1 cellular context compared by ENCODE assay signal in the genomic region with DNA sequence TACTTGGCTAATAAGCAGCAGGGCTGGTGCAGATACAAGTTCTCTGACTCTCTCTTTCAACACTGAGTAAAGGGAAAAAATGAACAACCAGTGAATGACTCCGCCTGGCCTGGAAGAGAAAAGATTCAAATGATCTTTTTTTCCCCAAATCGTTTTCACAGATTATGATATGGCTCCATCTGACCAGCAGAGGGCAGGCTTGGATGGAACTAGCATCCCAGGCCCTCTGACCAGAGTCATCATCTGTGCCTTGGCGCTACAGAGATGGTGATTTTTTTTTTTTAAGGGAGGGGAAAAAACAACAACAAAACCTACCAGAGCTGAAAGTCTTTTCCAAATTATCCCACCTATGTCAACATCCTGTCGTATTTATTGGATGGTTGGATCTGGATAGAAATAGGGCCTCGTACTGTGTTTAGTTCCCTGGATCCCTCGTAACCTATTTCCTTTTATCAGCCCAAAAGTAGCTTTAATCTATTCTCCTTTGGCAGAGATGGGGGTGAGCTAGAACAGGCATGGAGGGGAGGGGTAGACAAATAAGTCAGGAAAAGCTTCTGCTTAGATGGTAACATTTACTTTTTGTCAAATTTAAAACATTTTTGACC.
A peak's percentile ranks its signal among the peaks of the same experiment; 100 is the strongest.
TF ChIP-seq lines count a peak whose summit lies in the region.

No MANE protein-coding gene starts in this region.

TF ChIP-seq in K562, 482 proteins besides CTCF, POLR2A, EP300 and RAD21 (continued from another document and continues in another):
- TF ChIP-seq, protein P1, sequence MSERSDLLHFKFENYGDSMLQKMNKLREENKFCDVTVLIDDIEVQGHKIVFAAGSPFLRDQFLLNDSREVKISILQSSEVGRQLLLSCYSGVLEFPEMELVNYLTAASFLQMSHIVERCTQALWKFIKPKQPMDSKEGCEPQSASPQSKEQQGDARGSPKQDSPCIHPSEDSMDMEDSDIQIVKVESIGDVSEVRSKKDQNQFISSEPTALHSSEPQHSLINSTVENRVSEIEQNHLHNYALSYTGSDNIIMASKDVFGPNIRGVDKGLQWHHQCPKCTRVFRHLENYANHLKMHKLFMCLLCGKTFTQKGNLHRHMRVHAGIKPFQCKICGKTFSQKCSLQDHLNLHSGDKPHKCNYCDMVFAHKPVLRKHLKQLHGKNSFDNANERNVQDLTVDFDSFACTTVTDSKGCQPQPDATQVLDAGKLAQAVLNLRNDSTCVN (CRISPR knock-in tag; IDR thresholded peaks at IDR 0.05): no peak
- TF ChIP-seq GABPB1 (CRISPR knock-in tag; IDR thresholded peaks at IDR 0.05): no peak
- no peak for TF ChIP-seq ZC3H8 (IDR thresholded peaks at IDR 0.05)
- TF ChIP-seq HMGN3 (IDR thresholded peaks at IDR 0.05; ENCODE audit: borderline replicate concordance, extremely low read depth, insufficient read length, low read depth, low read length): no peak
- TF ChIP-seq MCM7 (IDR thresholded peaks at IDR 0.05): no peak
- TF ChIP-seq ETV6 (IDR thresholded peaks at IDR 0.05; ENCODE audit: borderline replicate concordance in 1 of 2, low read depth in 2 of 2, low read length in 1 of 2): no peak
- TF ChIP-seq ETV6 (CRISPR knock-in tag; IDR thresholded peaks at IDR 0.05; ENCODE audit: borderline replicate concordance): no peak
- TF ChIP-seq TARDBP (IDR thresholded peaks at IDR 0.05): no peak
- TF ChIP-seq CEBPG (CRISPR knock-in tag; IDR thresholded peaks at IDR 0.05): no peak
- no peak for TF ChIP-seq CEBPG (tag; conservative IDR thresholded peaks at IDR 0.05 in 1 of 2, IDR thresholded peaks at IDR 0.05 in 1 of 2)
- TF ChIP-seq STAT6 (CRISPR knock-in tag; IDR thresholded peaks at IDR 0.05): no peak
- TF ChIP-seq HDAC3 (IDR thresholded peaks at IDR 0.05; ENCODE audit: borderline replicate concordance, partially characterized antibody): no peak
- no peak for TF ChIP-seq NELFE (IDR thresholded peaks at IDR 0.05; ENCODE audit: insufficient read depth, insufficient read length)
- no peak for TF ChIP-seq NR2C1 (IDR thresholded peaks at IDR 0.05)
- no peak for TF ChIP-seq NR2C1 (tag; IDR thresholded peaks at IDR 0.05)
- TF ChIP-seq SMAD2 (IDR thresholded peaks at IDR 0.05; ENCODE audit: low read depth, low read length): no peak
- TF ChIP-seq EHMT2 (IDR thresholded peaks at IDR 0.05): no peak
- TF ChIP-seq POLR2AphosphoS5 (IDR thresholded peaks at IDR 0.05; ENCODE audit: control insufficient read depth, insufficient read depth, low read depth, low read length): no peak
- TF ChIP-seq SFPQ (IDR thresholded peaks at IDR 0.05; ENCODE audit: low read depth, low read length): no peak
- TF ChIP-seq ARNT (IDR thresholded peaks at IDR 0.05): 0 out of 4 replicates have a peak, but pooled peaks of 1 of the 2 experiments have one; percentile 30
- TF ChIP-seq, protein P2, sequence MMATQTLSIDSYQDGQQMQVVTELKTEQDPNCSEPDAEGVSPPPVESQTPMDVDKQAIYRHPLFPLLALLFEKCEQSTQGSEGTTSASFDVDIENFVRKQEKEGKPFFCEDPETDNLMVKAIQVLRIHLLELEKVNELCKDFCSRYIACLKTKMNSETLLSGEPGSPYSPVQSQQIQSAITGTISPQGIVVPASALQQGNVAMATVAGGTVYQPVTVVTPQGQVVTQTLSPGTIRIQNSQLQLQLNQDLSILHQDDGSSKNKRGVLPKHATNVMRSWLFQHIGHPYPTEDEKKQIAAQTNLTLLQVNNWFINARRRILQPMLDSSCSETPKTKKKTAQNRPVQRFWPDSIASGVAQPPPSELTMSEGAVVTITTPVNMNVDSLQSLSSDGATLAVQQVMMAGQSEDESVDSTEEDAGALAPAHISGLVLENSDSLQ (IDR thresholded peaks at IDR 0.05): no peak
- no peak for TF ChIP-seq SP1 (CRISPR knock-in tag; IDR thresholded peaks at IDR 0.05)
- TF ChIP-seq ZNF165 (CRISPR knock-in tag; IDR thresholded peaks at IDR 0.05; ENCODE audit: borderline replicate concordance): no peak
- TF ChIP-seq TCF3 (CRISPR knock-in tag; IDR thresholded peaks at IDR 0.05): no peak
- no peak for TF ChIP-seq SRSF1 (IDR thresholded peaks at IDR 0.05; ENCODE audit: low read depth, low read length)
- TF ChIP-seq ZNF140 (CRISPR knock-in tag; IDR thresholded peaks at IDR 0.05): no peak
- TF ChIP-seq ZNF133 (CRISPR knock-in tag; IDR thresholded peaks at IDR 0.05): no peak
- TF ChIP-seq FOXA1 (IDR thresholded peaks at IDR 0.05; ENCODE audit: borderline replicate concordance): no peak
- no peak for TF ChIP-seq MEF2D (tag; conservative IDR thresholded peaks at IDR 0.05; ENCODE audit: low read depth)
- 0 out of 4 replicates have a peak, but pooled peaks of 1 of the 2 experiments have one; percentile 14 for TF ChIP-seq FOXK2 (conservative IDR thresholded peaks at IDR 0.05 in 1 of 2, IDR thresholded peaks at IDR 0.05 in 1 of 2; ENCODE audit: low read depth in 2 of 2)
- no peak for TF ChIP-seq ZC3H11A (IDR thresholded peaks at IDR 0.05; ENCODE audit: low read depth, low read length)
- no peak for TF ChIP-seq PML (IDR thresholded peaks at IDR 0.05; ENCODE audit: low read length)
- no peak for TF ChIP-seq MYNN (IDR thresholded peaks at IDR 0.05)
- TF ChIP-seq MYNN (CRISPR knock-in tag; IDR thresholded peaks at IDR 0.05): no peak
- TF ChIP-seq SMARCA4 (IDR thresholded peaks at IDR 0.05): no peak
- TF ChIP-seq CHD2 (IDR thresholded peaks at IDR 0.05; ENCODE audit: low read depth, low read length): no peak
- TF ChIP-seq, protein P3, sequence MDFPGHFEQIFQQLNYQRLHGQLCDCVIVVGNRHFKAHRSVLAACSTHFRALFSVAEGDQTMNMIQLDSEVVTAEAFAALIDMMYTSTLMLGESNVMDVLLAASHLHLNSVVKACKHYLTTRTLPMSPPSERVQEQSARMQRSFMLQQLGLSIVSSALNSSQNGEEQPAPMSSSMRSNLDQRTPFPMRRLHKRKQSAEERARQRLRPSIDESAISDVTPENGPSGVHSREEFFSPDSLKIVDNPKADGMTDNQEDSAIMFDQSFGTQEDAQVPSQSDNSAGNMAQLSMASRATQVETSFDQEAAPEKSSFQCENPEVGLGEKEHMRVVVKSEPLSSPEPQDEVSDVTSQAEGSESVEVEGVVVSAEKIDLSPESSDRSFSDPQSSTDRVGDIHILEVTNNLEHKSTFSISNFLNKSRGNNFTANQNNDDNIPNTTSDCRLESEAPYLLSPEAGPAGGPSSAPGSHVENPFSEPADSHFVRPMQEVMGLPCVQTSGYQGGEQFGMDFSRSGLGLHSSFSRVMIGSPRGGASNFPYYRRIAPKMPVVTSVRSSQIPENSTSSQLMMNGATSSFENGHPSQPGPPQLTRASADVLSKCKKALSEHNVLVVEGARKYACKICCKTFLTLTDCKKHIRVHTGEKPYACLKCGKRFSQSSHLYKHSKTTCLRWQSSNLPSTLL (IDR thresholded peaks at IDR 0.05): no peak
- TF ChIP-seq, protein P4, sequence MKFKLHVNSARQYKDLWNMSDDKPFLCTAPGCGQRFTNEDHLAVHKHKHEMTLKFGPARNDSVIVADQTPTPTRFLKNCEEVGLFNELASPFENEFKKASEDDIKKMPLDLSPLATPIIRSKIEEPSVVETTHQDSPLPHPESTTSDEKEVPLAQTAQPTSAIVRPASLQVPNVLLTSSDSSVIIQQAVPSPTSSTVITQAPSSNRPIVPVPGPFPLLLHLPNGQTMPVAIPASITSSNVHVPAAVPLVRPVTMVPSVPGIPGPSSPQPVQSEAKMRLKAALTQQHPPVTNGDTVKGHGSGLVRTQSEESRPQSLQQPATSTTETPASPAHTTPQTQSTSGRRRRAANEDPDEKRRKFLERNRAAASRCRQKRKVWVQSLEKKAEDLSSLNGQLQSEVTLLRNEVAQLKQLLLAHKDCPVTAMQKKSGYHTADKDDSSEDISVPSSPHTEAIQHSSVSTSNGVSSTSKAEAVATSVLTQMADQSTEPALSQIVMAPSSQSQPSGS (CRISPR knock-in tag; IDR thresholded peaks at IDR 0.05): no peak
- TF ChIP-seq SPI1 (IDR thresholded peaks at IDR 0.05; ENCODE audit: borderline replicate concordance, low read depth, low read length): no peak
- no peak for TF ChIP-seq YY1 (IDR thresholded peaks at IDR 0.05; ENCODE audit: borderline replicate concordance in 1 of 3, control insufficient read depth in 1 of 3, extremely low read depth in 1 of 3, insufficient read depth in 3 of 3, insufficient read length in 1 of 3, insufficient replicate concordance in 2 of 3, low read depth in 1 of 3, low read length in 2 of 3)
- TF ChIP-seq RCOR1 (IDR thresholded peaks at IDR 0.05; ENCODE audit: borderline replicate concordance in 1 of 2, low read depth in 2 of 2, low read length in 2 of 2): peak in 1 of 2 experiments; percentile 60; a peak in 1 of 4 replicates
- TF ChIP-seq, protein P5, sequence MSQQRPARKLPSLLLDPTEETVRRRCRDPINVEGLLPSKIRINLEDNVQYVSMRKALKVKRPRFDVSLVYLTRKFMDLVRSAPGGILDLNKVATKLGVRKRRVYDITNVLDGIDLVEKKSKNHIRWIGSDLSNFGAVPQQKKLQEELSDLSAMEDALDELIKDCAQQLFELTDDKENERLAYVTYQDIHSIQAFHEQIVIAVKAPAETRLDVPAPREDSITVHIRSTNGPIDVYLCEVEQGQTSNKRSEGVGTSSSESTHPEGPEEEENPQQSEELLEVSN (IDR thresholded peaks at IDR 0.05; ENCODE audit: borderline replicate concordance in 1 of 2, extremely low read depth in 1 of 2, insufficient read depth in 1 of 2, insufficient read length in 1 of 2, low read depth in 1 of 2, low read length in 1 of 2, poor library complexity in 1 of 2, severe bottlenecking in 1 of 2): no peak
- TF ChIP-seq CTBP1 (IDR thresholded peaks at IDR 0.05; ENCODE audit: borderline replicate concordance): 0 out of 2 replicates have a peak, but pooled peaks have one; percentile 44
- no peak for TF ChIP-seq PTRF (tag; IDR thresholded peaks at IDR 0.05)
- no peak for TF ChIP-seq CXXC5 (CRISPR knock-in tag; IDR thresholded peaks at IDR 0.05)
- TF ChIP-seq FOXA3 (CRISPR knock-in tag; conservative IDR thresholded peaks at IDR 0.05 in 1 of 2, IDR thresholded peaks at IDR 0.05 in 1 of 2): no peak
- no peak for TF ChIP-seq ESRRA (IDR thresholded peaks at IDR 0.05; ENCODE audit: borderline replicate concordance, low read depth)
- no peak for TF ChIP-seq ELK3 (CRISPR knock-in tag; IDR thresholded peaks at IDR 0.05)
- TF ChIP-seq HDAC1 (IDR thresholded peaks at IDR 0.05): no peak
- TF ChIP-seq, protein P6, sequence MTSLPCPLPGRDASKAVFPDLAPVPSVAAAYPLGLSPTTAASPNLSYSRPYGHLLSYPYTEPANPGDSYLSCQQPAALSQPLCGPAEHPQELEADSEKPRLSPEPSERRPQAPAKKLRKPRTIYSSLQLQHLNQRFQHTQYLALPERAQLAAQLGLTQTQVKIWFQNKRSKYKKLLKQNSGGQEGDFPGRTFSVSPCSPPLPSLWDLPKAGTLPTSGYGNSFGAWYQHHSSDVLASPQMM (CRISPR knock-in tag; IDR thresholded peaks at IDR 0.05): no peak
- no peak for TF ChIP-seq KDM1A (IDR thresholded peaks at IDR 0.05)
- TF ChIP-seq ZNF384 (IDR thresholded peaks at IDR 0.05; ENCODE audit: low read depth, low read length): peak; percentile 91
- TF ChIP-seq ZKSCAN3 (CRISPR knock-in tag; IDR thresholded peaks at IDR 0.05): no peak
- no peak for TF ChIP-seq ETS1 (conservative IDR thresholded peaks at IDR 0.05; ENCODE audit: control insufficient read depth, low read depth, low read length)
- TF ChIP-seq RBM14 (IDR thresholded peaks at IDR 0.05; ENCODE audit: borderline replicate concordance, insufficient read depth, low read depth, low read length): no peak
